ENCODE assay signal across 9 cellular contexts in genomic region chr3:161081675-161082462, GRCh38. TPM values are rescaled to one million over a fixed set of nuclear protein-coding genes. Genes with fewer than 3 reads are reported as not detected.
DNase-seq lines count a peak whose midpoint lies in the region; ATAC-seq, FAIRE-seq and TF ChIP-seq lines count a peak whose summit lies in the region.
"Had no signal": no experiment of that assay in that cellular context is flagged by ENCODE, and none has a peak within 500 bp of the region (broad histone marks: within the 10 kb centered on the region; RNA-seq: fewer than 3 reads in every experiment).

No MANE protein-coding gene starts in this region.

- peaks cover 17% of the 10 kb centered on the region for H3K4me1 Mint-ChIP-seq in T-helper 2 cell treated with Interferon-gamma antibody and Interleukin-4, amounts not matched to agents 5 μg/mL and 100 μg/mL, for 36 hours (ENCODE audit: low read depth)

- no peaks in the 10 kb centered on the region for H3K9me3 Mint-ChIP-seq in T-helper 2 cell treated with Interferon-gamma antibody and Interleukin-4, amounts not matched to agents 5 μg/mL and 100 μg/mL, for 36 hours

- ATAC-seq in GM21367 (IDR thresholded peaks at IDR 0.05; ENCODE audit: unreplicated experiment): peak; percentile 73
- ATAC-seq in HG03342 (IDR thresholded peaks at IDR 0.05; ENCODE audit: unreplicated experiment): peak; percentile 90

- H3K36me3 ChIP-seq in fibroblast of lung (ENCODE audit: control insufficient read depth, insufficient read depth, low read length): no peaks in the 10 kb centered on the region

- H3K9ac ChIP-seq in fibroblast of lung (ENCODE audit: insufficient read depth, low read length): no peak overlapping the region

- FAIRE-seq in GM12892 (lab: Jason Lieb, UNC): peak; percentile 80

- no peaks in the 10 kb centered on the region for H3K27me3 ChIP-seq in fibroblast of lung (ENCODE audit: control insufficient read depth, insufficient read depth, low read length)

- no peaks in the 10 kb centered on the region for H3K79me2 ChIP-seq in fibroblast of lung (ENCODE audit: control insufficient read depth, insufficient read depth, low read length)

- no peak for TF ChIP-seq POLR2A in GM12892 (IDR thresholded peaks at IDR 0.05; ENCODE audit: low read depth, low read length)

- DNase-seq in GM12892 (ENCODE audit: insufficient read length) (no peak), fibroblast of lung (ENCODE audit: low read depth in 2 of 2) (no peak), NCI-H2196 treated with DMSO at 0.1 percent for 48 hours (lab: John Stamatoyannopoulos, UW; ENCODE audit: unreplicated experiment) (no peak), SK-N-DZ (ENCODE audit: low spot score) (no peak), cerebellar nuclear complex (lab: John Stamatoyannopoulos, UW) (no peak)
- no peak for DNase-seq in T-helper 2 cell treated with Interferon-gamma antibody and Interleukin-4, amounts not matched to agents 5 μg/mL and 100 μg/mL, for 36 hours (ENCODE audit: low spot score)
- DNase-seq: cortex of kidney had no signal

- H3K4me1 ChIP-seq in fibroblast of lung (ENCODE audit: control insufficient read depth, extremely low read depth, insufficient read depth, low read length): no peaks in the 10 kb centered on the region

- H2AFZ ChIP-seq in fibroblast of lung (ENCODE audit: low read length): peak overlapping the region; percentile 39

- no peak for TF ChIP-seq CTCF in fibroblast of lung (conservative IDR thresholded peaks at IDR 0.05 in 1 of 2, IDR thresholded peaks at IDR 0.05 in 1 of 2; ENCODE audit: low read depth in 1 of 2, low read length in 2 of 2)

- no peaks in the 10 kb centered on the region for H3K9me3 ChIP-seq in fibroblast of lung (ENCODE audit: control insufficient read depth, insufficient read depth, low read depth, low read length)

- H3K27ac Mint-ChIP-seq in T-helper 2 cell treated with Interferon-gamma antibody and Interleukin-4, amounts not matched to agents 5 μg/mL and 100 μg/mL, for 36 hours: no peak overlapping the region

- peaks cover 15% of the 10 kb centered on the region for H3K27me3 Mint-ChIP-seq in T-helper 2 cell treated with Interferon-gamma antibody and Interleukin-4, amounts not matched to agents 5 μg/mL and 100 μg/mL, for 36 hours (ENCODE audit: low read depth)

- H3K4me2 ChIP-seq in fibroblast of lung (ENCODE audit: extremely low read depth, insufficient read depth, low read length): no peak overlapping the region

- no peak overlapping the region for H3K4me3 Mint-ChIP-seq in T-helper 2 cell treated with Interferon-gamma antibody and Interleukin-4, amounts not matched to agents 5 μg/mL and 100 μg/mL, for 36 hours

- peaks cover 2% of the 10 kb centered on the region for H3K36me3 Mint-ChIP-seq in T-helper 2 cell treated with Interferon-gamma antibody and Interleukin-4, amounts not matched to agents 5 μg/mL and 100 μg/mL, for 36 hours (ENCODE audit: low read depth)

- no peak overlapping the region for H3K4me3 ChIP-seq in fibroblast of lung (replicated peaks in 1 of 4; ENCODE audit: control extremely low read depth in 1 of 4, insufficient read depth in 1 of 4, low read depth in 3 of 4, low read length in 4 of 4)

- H3K27ac ChIP-seq in fibroblast of lung (ENCODE audit: insufficient read depth, low read length): no peak overlapping the region

- no peaks in the 10 kb centered on the region for H4K20me1 ChIP-seq in fibroblast of lung (ENCODE audit: control insufficient read depth, extremely low read depth, insufficient read depth, low read length)

RNA-seq across cellular contexts. Expression of gene B3GALNT1, which starts 23.3 kb away (rescaled TPM):
- 1.6 TPM for polyA plus RNA-seq in GM12892 (2012; ENCODE audit: missing spikeins)
- total RNA-seq in fibroblast of lung: 13.1 and 15.9 TPM in 2 replicates
- 13.0 and 17.9 TPM in 2 replicates for polyA plus RNA-seq in fibroblast of lung
- 11.1 and 13.0 TPM in 2 replicates for polyA plus RNA-seq in fibroblast of lung (2012)
- 43.2 and 56.8 TPM in 2 replicates for polyA minus RNA-seq in fibroblast of lung (ENCODE audit: low replicate concordance)
- polyA plus RNA-seq in SK-N-DZ (2014; cell fraction: cytosol; rRNA removed): 52.4 and 55.7 TPM in 2 replicates
- polyA plus RNA-seq in SK-N-DZ (2014; cell fraction: nucleus; rRNA removed): 25.1 and 29.9 TPM in 2 replicates
